1 cellular context compared by ENCODE assay signal in genomic region chr12:104930388-104931326, GRCh38.
A peak's percentile ranks its signal among the peaks of the same experiment; 100 is the strongest.
TF ChIP-seq lines count a peak whose summit lies in the region.

No MANE protein-coding gene starts in this region.

TF ChIP-seq in GM12878, 131 proteins besides CTCF, POLR2A, EP300 and RAD21 (continued from another document and continues in another):
- TF ChIP-seq E2F4 (IDR thresholded peaks at IDR 0.05; ENCODE audit: low read depth, low read length) (no peak), E2F8 (IDR thresholded peaks at IDR 0.05; ENCODE audit: low read depth, partially characterized antibody) (no peak), NBN (IDR thresholded peaks at IDR 0.05) (peak; percentile 81; the same call in 1 of the 2 replicates), ZBED1 (IDR thresholded peaks at IDR 0.05; ENCODE audit: borderline replicate concordance) (peak; percentile 41; the same call in 1 of the 2 replicates), FOXM1 (IDR thresholded peaks at IDR 0.05; ENCODE audit: low read depth, low read length) (peak; percentile 87), ZNF24 (IDR thresholded peaks at IDR 0.05) (0 out of 2 replicates have a peak, but pooled peaks have one; percentile 11), ZZZ3 (IDR thresholded peaks at IDR 0.05; ENCODE audit: control insufficient read depth, insufficient read length, low read depth) (no peak), RBBP5 (conservative IDR thresholded peaks at IDR 0.05) (no peak), MEF2A (IDR thresholded peaks at IDR 0.05; ENCODE audit: insufficient read depth, low read depth, low read length) (peak; percentile 52; the same call in 1 of the 2 replicates), KLF5 (IDR thresholded peaks at IDR 0.05; ENCODE audit: partially characterized antibody) (no peak), NR2F1 (conservative IDR thresholded peaks at IDR 0.05) (no peak), NFXL1 (IDR thresholded peaks at IDR 0.05; ENCODE audit: borderline replicate concordance) (no peak), ATF7 (IDR thresholded peaks at IDR 0.05; ENCODE audit: low read depth) (peak; percentile 53), ZBTB4 (CRISPR knock-in tag; IDR thresholded peaks at IDR 0.05) (no peak), POLR2AphosphoS5 (IDR thresholded peaks at IDR 0.05; ENCODE audit: low read length) (0 out of 2 replicates have a peak, but pooled peaks have one; percentile 35), IKZF2 (IDR thresholded peaks at IDR 0.05) (peak; percentile 81 to 94), MYC (IDR thresholded peaks at IDR 0.05; ENCODE audit: insufficient read depth, insufficient read length, insufficient replicate concordance, low read length, severe bottlenecking) (no peak), SREBF2 (IDR thresholded peaks at IDR 0.05; ENCODE audit: low read length) (no peak), SP1 (IDR thresholded peaks at IDR 0.05; ENCODE audit: low read depth, low read length) (peak; percentile 57), MYB (IDR thresholded peaks at IDR 0.05; ENCODE audit: borderline replicate concordance, low read depth, low read length) (no peak), DPF2 (IDR thresholded peaks at IDR 0.05) (peak; percentile 99), CBX5 (IDR thresholded peaks at IDR 0.05; ENCODE audit: low read depth) (peak; percentile 17; the same call in 1 of the 2 replicates), USF2 (IDR thresholded peaks at IDR 0.05; ENCODE audit: borderline replicate concordance, low read depth, low read length) (no peak), HSF1 (IDR thresholded peaks at IDR 0.05; ENCODE audit: low read depth, low read length) (no peak), ATF2 (IDR thresholded peaks at IDR 0.05; ENCODE audit: low read length) (peak; percentile 90), BCLAF1 (IDR thresholded peaks at IDR 0.05) (no peak), KDM1A (IDR thresholded peaks at IDR 0.05; ENCODE audit: borderline replicate concordance) (no peak; the same call in 1 of the 2 replicates), YY1 (IDR thresholded peaks at IDR 0.05; ENCODE audit: low read depth, low read length) (no peak; the same call in 1 of the 2 replicates), BHLHE40 (IDR thresholded peaks at IDR 0.05; ENCODE audit: borderline replicate concordance in 1 of 2, low read depth in 2 of 2, low read length in 1 of 2) (peak; percentile 54 to 67; a peak in 3 of 4 replicates), POU2F2 (IDR thresholded peaks at IDR 0.05; ENCODE audit: borderline replicate concordance, low read depth, low read length) (peak; percentile 79; the same call in 1 of the 3 replicates), ZBTB11 (CRISPR knock-in tag; IDR thresholded peaks at IDR 0.05) (no peak), MTA2 (IDR thresholded peaks at IDR 0.05; ENCODE audit: low read depth) (peak; percentile 86; the same call in 1 of the 2 replicates), HDGF (IDR thresholded peaks at IDR 0.05) (no peak), PML (IDR thresholded peaks at IDR 0.05; ENCODE audit: low read length) (peak; percentile 41; the same call in 1 of the 2 replicates), ZNF384 (IDR thresholded peaks at IDR 0.05; ENCODE audit: borderline replicate concordance, low read depth, low read length) (no peak), SMARCA5 (IDR thresholded peaks at IDR 0.05) (0 out of 2 replicates have a peak, but pooled peaks have one; percentile 36), CREM (IDR thresholded peaks at IDR 0.05; ENCODE audit: low read depth) (peak; percentile 89), RAD51 (IDR thresholded peaks at IDR 0.05) (no peak), POLR2AphosphoS2 (IDR thresholded peaks at IDR 0.05; ENCODE audit: low read depth, low read length) (no peak), BCL3 (IDR thresholded peaks at IDR 0.05; ENCODE audit: borderline replicate concordance, insufficient read depth, low read depth, low read length, poor library complexity, severe bottlenecking) (peak; percentile 93), GABPA (IDR thresholded peaks at IDR 0.05; ENCODE audit: low read depth) (peak; percentile 68; the same call in 1 of the 2 replicates), SUPT20H (IDR thresholded peaks at IDR 0.05; ENCODE audit: borderline replicate concordance, control insufficient read depth, low read depth, low read length) (no peak), IRF4 (IDR thresholded peaks at IDR 0.05; ENCODE audit: low read depth, low read length) (peak; percentile 100), SMAD1 (IDR thresholded peaks at IDR 0.05; ENCODE audit: low read depth, partially characterized antibody) (no peak), BRCA1 (IDR thresholded peaks at IDR 0.05; ENCODE audit: low read depth, low read length) (no peak), JUNB (IDR thresholded peaks at IDR 0.05) (peak; percentile 99)
